In the genomic region with DNA sequence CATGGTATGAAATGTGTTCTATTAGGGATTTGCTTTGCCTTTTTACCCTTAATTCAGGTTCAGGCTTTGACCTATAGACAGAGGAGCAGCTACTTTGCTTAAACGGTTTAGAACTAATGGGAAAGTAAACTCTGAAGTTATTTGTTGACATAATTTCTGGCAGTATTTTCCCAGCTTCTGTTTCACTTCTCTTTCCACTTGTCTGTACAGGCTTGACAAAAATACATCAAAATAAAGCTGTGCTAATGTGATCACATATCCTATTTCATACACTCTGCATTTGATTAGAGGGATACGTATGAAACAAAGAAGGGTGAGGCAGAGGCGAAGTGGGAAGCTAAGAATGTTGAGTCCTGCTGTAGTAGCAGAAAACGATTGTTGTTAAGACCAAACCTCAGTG, we compare ENCODE assay signal across 1 cellular context.
TF ChIP-seq lines count a peak whose summit lies in the region.

No MANE protein-coding gene starts in this region.

TF ChIP-seq in HEK293, 187 proteins besides CTCF, POLR2A, EP300 and RAD21 (continued from another document and continues in another):
- TF ChIP-seq, protein P1, sequence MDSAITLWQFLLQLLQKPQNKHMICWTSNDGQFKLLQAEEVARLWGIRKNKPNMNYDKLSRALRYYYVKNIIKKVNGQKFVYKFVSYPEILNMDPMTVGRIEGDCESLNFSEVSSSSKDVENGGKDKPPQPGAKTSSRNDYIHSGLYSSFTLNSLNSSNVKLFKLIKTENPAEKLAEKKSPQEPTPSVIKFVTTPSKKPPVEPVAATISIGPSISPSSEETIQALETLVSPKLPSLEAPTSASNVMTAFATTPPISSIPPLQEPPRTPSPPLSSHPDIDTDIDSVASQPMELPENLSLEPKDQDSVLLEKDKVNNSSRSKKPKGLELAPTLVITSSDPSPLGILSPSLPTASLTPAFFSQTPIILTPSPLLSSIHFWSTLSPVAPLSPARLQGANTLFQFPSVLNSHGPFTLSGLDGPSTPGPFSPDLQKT (IDR thresholded peaks at IDR 0.05; ENCODE audit: borderline replicate concordance, low read depth, low read length) = no peak
- TF ChIP-seq EGR2 (tag by site-specific recombination; IDR thresholded peaks at IDR 0.05; ENCODE audit: low read depth) = no peak
- no peak for TF ChIP-seq ZFP3 (tag by site-specific recombination; IDR thresholded peaks at IDR 0.05; ENCODE audit: low read depth)
- TF ChIP-seq ZBTB8A (tag by site-specific recombination; IDR thresholded peaks at IDR 0.05) = no peak
- no peak for TF ChIP-seq ZNF221 (tag by site-specific recombination; IDR thresholded peaks at IDR 0.05; ENCODE audit: borderline replicate concordance)
- TF ChIP-seq ZNF639 (tag by site-specific recombination; IDR thresholded peaks at IDR 0.05) = no peak
- TF ChIP-seq ZNF114 (tag by site-specific recombination; IDR thresholded peaks at IDR 0.05) = no peak
- no peak for TF ChIP-seq ZNF596 (tag by site-specific recombination; IDR thresholded peaks at IDR 0.05)
- no peak for TF ChIP-seq ZNF16 (tag by site-specific recombination; IDR thresholded peaks at IDR 0.05; ENCODE audit: low read depth)
- TF ChIP-seq IKZF3 (tag by site-specific recombination; IDR thresholded peaks at IDR 0.05) = no peak
- no peak for TF ChIP-seq ATF2 (tag by site-specific recombination; IDR thresholded peaks at IDR 0.05; ENCODE audit: low read depth)
- TF ChIP-seq MYNN (tag by site-specific recombination; IDR thresholded peaks at IDR 0.05; ENCODE audit: borderline replicate concordance) = no peak
- no peak for TF ChIP-seq HOXC10 (CRISPR knock-in tag; IDR thresholded peaks at IDR 0.05)
- no peak for TF ChIP-seq RBAK (tag by site-specific recombination; IDR thresholded peaks at IDR 0.05)
- TF ChIP-seq GLI2 (tag by site-specific recombination; IDR thresholded peaks at IDR 0.05; ENCODE audit: borderline replicate concordance, low read depth) = no peak
- TF ChIP-seq ZNF664 (tag by site-specific recombination; IDR thresholded peaks at IDR 0.05) = no peak
- no peak for TF ChIP-seq ZNF426 (tag by site-specific recombination; IDR thresholded peaks at IDR 0.05)
- TF ChIP-seq, protein P2, sequence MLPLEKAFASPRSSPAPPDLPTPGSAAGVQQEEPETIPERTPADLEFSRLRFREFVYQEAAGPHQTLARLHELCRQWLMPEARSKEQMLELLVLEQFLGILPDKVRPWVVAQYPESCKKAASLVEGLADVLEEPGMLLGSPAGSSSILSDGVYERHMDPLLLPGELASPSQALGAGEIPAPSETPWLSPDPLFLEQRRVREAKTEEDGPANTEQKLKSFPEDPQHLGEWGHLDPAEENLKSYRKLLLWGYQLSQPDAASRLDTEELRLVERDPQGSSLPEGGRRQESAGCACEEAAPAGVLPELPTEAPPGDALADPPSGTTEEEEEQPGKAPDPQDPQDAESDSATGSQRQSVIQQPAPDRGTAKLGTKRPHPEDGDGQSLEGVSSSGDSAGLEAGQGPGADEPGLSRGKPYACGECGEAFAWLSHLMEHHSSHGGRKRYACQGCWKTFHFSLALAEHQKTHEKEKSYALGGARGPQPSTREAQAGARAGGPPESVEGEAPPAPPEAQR (tag by site-specific recombination; IDR thresholded peaks at IDR 0.05) = no peak
- no peak for TF ChIP-seq ZIC2 (tag by site-specific recombination; IDR thresholded peaks at IDR 0.05)
- no peak for TF ChIP-seq SCRT2 (tag by site-specific recombination; IDR thresholded peaks at IDR 0.05)
- no peak for TF ChIP-seq ZNF621 (tag by site-specific recombination; IDR thresholded peaks at IDR 0.05)
- peak; percentile 29; the same call in 1 of the 2 replicates for TF ChIP-seq MZF1 (tag by site-specific recombination; IDR thresholded peaks at IDR 0.05; ENCODE audit: borderline replicate concordance)
- 0 out of 2 replicates have a peak, but pooled peaks have one; percentile 25 for TF ChIP-seq ZEB2 (tag by site-specific recombination; IDR thresholded peaks at IDR 0.05)
- TF ChIP-seq SP7 (tag by site-specific recombination; IDR thresholded peaks at IDR 0.05) = no peak
- TF ChIP-seq ZNF280C (tag by site-specific recombination; IDR thresholded peaks at IDR 0.05) = no peak
- peak; percentile 79 for TF ChIP-seq ZNF843 (tag by site-specific recombination; IDR thresholded peaks at IDR 0.05)
- TF ChIP-seq OSR2 (tag by site-specific recombination; IDR thresholded peaks at IDR 0.05) = peak; percentile 96
- no peak for TF ChIP-seq ZNF274 (IDR thresholded peaks at IDR 0.05; ENCODE audit: low read length)
- TF ChIP-seq ZNF274 (tag by site-specific recombination; IDR thresholded peaks at IDR 0.05; ENCODE audit: borderline replicate concordance) = no peak
- TF ChIP-seq ZNF404 (tag by site-specific recombination; IDR thresholded peaks at IDR 0.05) = no peak
- TF ChIP-seq, protein P3, sequence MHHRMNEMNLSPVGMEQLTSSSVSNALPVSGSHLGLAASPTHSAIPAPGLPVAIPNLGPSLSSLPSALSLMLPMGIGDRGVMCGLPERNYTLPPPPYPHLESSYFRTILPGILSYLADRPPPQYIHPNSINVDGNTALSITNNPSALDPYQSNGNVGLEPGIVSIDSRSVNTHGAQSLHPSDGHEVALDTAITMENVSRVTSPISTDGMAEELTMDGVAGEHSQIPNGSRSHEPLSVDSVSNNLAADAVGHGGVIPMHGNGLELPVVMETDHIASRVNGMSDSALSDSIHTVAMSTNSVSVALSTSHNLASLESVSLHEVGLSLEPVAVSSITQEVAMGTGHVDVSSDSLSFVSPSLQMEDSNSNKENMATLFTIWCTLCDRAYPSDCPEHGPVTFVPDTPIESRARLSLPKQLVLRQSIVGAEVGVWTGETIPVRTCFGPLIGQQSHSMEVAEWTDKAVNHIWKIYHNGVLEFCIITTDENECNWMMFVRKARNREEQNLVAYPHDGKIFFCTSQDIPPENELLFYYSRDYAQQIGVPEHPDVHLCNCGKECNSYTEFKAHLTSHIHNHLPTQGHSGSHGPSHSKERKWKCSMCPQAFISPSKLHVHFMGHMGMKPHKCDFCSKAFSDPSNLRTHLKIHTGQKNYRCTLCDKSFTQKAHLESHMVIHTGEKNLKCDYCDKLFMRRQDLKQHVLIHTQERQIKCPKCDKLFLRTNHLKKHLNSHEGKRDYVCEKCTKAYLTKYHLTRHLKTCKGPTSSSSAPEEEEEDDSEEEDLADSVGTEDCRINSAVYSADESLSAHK (tag by site-specific recombination; IDR thresholded peaks at IDR 0.05) = peak; percentile 45; the same call in 1 of the 2 replicates
- TF ChIP-seq ZNF324 (tag by site-specific recombination; IDR thresholded peaks at IDR 0.05) = no peak
- TF ChIP-seq HOXD13 (CRISPR knock-in tag; IDR thresholded peaks at IDR 0.05; ENCODE audit: borderline replicate concordance) = no peak
- TF ChIP-seq ZNF629 (tag by site-specific recombination; IDR thresholded peaks at IDR 0.05) = peak; percentile 41
- no peak for TF ChIP-seq ZFHX2 (tag by site-specific recombination; conservative IDR thresholded peaks at IDR 0.05)
- TF ChIP-seq YY2 (tag by site-specific recombination; IDR thresholded peaks at IDR 0.05) = no peak
- TF ChIP-seq, protein P4, sequence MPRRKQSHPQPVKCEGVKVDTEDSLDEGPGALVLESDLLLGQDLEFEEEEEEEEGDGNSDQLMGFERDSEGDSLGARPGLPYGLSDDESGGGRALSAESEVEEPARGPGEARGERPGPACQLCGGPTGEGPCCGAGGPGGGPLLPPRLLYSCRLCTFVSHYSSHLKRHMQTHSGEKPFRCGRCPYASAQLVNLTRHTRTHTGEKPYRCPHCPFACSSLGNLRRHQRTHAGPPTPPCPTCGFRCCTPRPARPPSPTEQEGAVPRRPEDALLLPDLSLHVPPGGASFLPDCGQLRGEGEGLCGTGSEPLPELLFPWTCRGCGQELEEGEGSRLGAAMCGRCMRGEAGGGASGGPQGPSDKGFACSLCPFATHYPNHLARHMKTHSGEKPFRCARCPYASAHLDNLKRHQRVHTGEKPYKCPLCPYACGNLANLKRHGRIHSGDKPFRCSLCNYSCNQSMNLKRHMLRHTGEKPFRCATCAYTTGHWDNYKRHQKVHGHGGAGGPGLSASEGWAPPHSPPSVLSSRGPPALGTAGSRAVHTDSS (tag by site-specific recombination; IDR thresholded peaks at IDR 0.05) = no peak
- peak; percentile 67; the same call in 1 of the 2 replicates for TF ChIP-seq INSM2 (tag by site-specific recombination; IDR thresholded peaks at IDR 0.05)
- 0 out of 2 replicates have a peak, but pooled peaks have one; percentile 18 for TF ChIP-seq ZBTB20 (tag by site-specific recombination; IDR thresholded peaks at IDR 0.05)
- TF ChIP-seq ZSCAN30 (tag by site-specific recombination; IDR thresholded peaks at IDR 0.05) = no peak
- no peak for TF ChIP-seq ZNF155 (tag by site-specific recombination; IDR thresholded peaks at IDR 0.05)
- no peak for TF ChIP-seq ZNF311 (tag by site-specific recombination; IDR thresholded peaks at IDR 0.05; ENCODE audit: borderline replicate concordance)
- TF ChIP-seq, protein P5, sequence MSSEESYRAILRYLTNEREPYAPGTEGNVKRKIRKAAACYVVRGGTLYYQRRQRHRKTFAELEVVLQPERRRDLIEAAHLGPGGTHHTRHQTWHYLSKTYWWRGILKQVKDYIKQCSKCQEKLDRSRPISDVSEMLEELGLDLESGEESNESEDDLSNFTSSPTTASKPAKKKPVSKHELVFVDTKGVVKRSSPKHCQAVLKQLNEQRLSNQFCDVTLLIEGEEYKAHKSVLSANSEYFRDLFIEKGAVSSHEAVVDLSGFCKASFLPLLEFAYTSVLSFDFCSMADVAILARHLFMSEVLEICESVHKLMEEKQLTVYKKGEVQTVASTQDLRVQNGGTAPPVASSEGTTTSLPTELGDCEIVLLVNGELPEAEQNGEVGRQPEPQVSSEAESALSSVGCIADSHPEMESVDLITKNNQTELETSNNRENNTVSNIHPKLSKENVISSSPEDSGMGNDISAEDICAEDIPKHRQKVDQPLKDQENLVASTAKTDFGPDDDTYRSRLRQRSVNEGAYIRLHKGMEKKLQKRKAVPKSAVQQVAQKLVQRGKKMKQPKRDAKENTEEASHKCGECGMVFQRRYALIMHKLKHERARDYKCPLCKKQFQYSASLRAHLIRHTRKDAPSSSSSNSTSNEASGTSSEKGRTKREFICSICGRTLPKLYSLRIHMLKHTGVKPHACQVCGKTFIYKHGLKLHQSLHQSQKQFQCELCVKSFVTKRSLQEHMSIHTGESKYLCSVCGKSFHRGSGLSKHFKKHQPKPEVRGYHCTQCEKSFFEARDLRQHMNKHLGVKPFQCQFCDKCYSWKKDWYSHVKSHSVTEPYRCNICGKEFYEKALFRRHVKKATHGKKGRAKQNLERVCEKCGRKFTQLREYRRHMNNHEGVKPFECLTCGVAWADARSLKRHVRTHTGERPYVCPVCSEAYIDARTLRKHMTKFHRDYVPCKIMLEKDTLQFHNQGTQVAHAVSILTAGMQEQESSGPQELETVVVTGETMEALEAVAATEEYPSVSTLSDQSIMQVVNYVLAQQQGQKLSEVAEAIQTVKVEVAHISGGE (tag by site-specific recombination; conservative IDR thresholded peaks at IDR 0.05; ENCODE audit: low read depth) = no peak
- no peak for TF ChIP-seq ZBTB6 (tag by site-specific recombination; IDR thresholded peaks at IDR 0.05)
- no peak for TF ChIP-seq BCL11B (tag by site-specific recombination; IDR thresholded peaks at IDR 0.05; ENCODE audit: low read depth)
